Comparison of ENCODE assay signal across 19 cellular contexts in genomic region chr12:108811411-108812185, GRCh38. TPM values are rescaled to one million over a fixed set of nuclear protein-coding genes. Genes with fewer than 3 reads are reported as not detected.
DNase-seq lines count a peak whose midpoint lies in the region; ATAC-seq and TF ChIP-seq lines count a peak whose summit lies in the region.
"Had no signal": no experiment of that assay in that cellular context is flagged by ENCODE, and none has a peak within 500 bp of the region (broad histone marks: within the 10 kb centered on the region; RNA-seq: fewer than 3 reads in every experiment).

No MANE protein-coding gene starts in this region.

- peak in 2 of 4 donors; percentile 2 to 16 for ATAC-seq in heart left ventricle
- ATAC-seq in left ventricle myocardium superior = no peak
- ATAC-seq in stimulated activated memory B cell treated with anti-CD40 and anti-IgM and Interleukin-4, amounts not matched to agents 10 μg/mL and 1 μg/mL and 100 μg/mL, for 72 hours = no peak
- no peak for ATAC-seq in GM19397 (IDR thresholded peaks at IDR 0.05; ENCODE audit: unreplicated experiment)
- ATAC-seq in activated CD8-positive, alpha-beta T cell treated with anti-CD3 and anti-CD28 coated beads, Interleukin-2, amount 10 ng/mL, durations not matched to agents 7 days and 5 days = no peak
- ATAC-seq: left colon; stimulated activated naive B cell treated with anti-CD40 and anti-IgM and Interleukin-4, amounts not matched to agents 10 μg/mL and 1 μg/mL and 100 μg/mL, for 72 hours had no signal

- POLR2A ChIA-PET in activated CD8-positive, alpha-beta T cell treated with anti-CD3 and anti-CD28 coated beads, Interleukin-2, amount 10 ng/mL, durations not matched to agents 7 days and 5 days (lab: Charles Lee) = no interaction called here

- DNase-seq in heart left ventricle (no peak), left ventricle myocardium superior (no peak), coronary artery (ENCODE audit: low spot score) (no peak), nephron progenitor cell (no peak), mesothelial cell of epicardium (ENCODE audit: low spot score in 2 of 2, unreplicated experiment in 2 of 2) (no peak)
- no peak for DNase-seq in activated CD8-positive, alpha-beta T cell treated with anti-CD3 and anti-CD28 coated beads, Interleukin-2, amount 10 ng/mL, durations not matched to agents 7 days and 5 days
- DNase-seq: activated CD4-positive, alpha-beta T cell treated with anti-CD3 and anti-CD28 coated beads, Interleukin-2, amount 50 U/mL, for 48 hours; activated naive CD4-positive, alpha-beta T cell treated with anti-CD3 and anti-CD28 coated beads, Interleukin-2, amount 10 ng/mL, durations not matched to agents 7 days and 5 days; activated T-cell treated with anti-CD3 and anti-CD28 coated beads, Interleukin-2, amount 50 U/mL, for 1 hour; C1 segment of cervical spinal cord; foreskin melanocyte; left colon; NCI-H146; stimulated activated naive B cell treated with anti-CD40 and anti-IgM and Interleukin-4, amounts not matched to agents 10 μg/mL and 1 μg/mL and 100 μg/mL, for 72 hours; trophoblast cell had no signal

- H3K36me3 Mint-ChIP-seq in nephron progenitor cell (ENCODE audit: low read depth) (peaks cover 74% of the 10 kb centered on the region), mesothelial cell of epicardium (peaks cover 37% of the 10 kb centered on the region)
- H3K36me3 Mint-ChIP-seq in stimulated activated memory B cell treated with anti-CD40 and anti-IgM and Interleukin-4, amounts not matched to agents 10 μg/mL and 1 μg/mL and 100 μg/mL, for 72 hours = peaks cover 42% of the 10 kb centered on the region
- peaks cover 24% of the 10 kb centered on the region for H3K36me3 Mint-ChIP-seq in activated CD8-positive, alpha-beta T cell treated with anti-CD3 and anti-CD28 coated beads, Interleukin-2, amount 10 ng/mL, durations not matched to agents 7 days and 5 days (ENCODE audit: low read depth)

- peaks cover 0 to 98% (median 93%) of the 10 kb centered on the region in 9 donors for H3K36me3 ChIP-seq in heart left ventricle

- intact Hi-C loops in heart left ventricle (cut with DNase I) (loop anchor here in 2 of 10 donors (5.0 kb wide), 2 partner anchors 141 to 281 kb away; partner anchors contain the start of gene ALKBH2 (in 1 of the 2)), left ventricle myocardium superior (cut with micrococcal nuclease) (no loop called here)

- no peaks in the 10 kb centered on the region for H3K9me3 Mint-ChIP-seq in nephron progenitor cell
- no peaks in the 10 kb centered on the region for H3K9me3 Mint-ChIP-seq in stimulated activated memory B cell treated with anti-CD40 and anti-IgM and Interleukin-4, amounts not matched to agents 10 μg/mL and 1 μg/mL and 100 μg/mL, for 72 hours
- no peaks in the 10 kb centered on the region for H3K9me3 Mint-ChIP-seq in activated CD8-positive, alpha-beta T cell treated with anti-CD3 and anti-CD28 coated beads, Interleukin-2, amount 10 ng/mL, durations not matched to agents 7 days and 5 days (ENCODE audit: insufficient read depth)
- no peaks in the 10 kb centered on the region for H3K9me3 Mint-ChIP-seq in mesothelial cell of epicardium
- H3K9me3 Mint-ChIP-seq: activated naive CD4-positive, alpha-beta T cell treated with anti-CD3 and anti-CD28 coated beads, Interleukin-2, amount 10 ng/mL, durations not matched to agents 7 days and 5 days; brain; stimulated activated naive B cell treated with anti-CD40 and anti-IgM and Interleukin-4, amounts not matched to agents 10 μg/mL and 1 μg/mL and 100 μg/mL, for 72 hours had no signal

- H3K4me1 Mint-ChIP-seq in nephron progenitor cell = peaks cover 72% of the 10 kb centered on the region
- no peaks in the 10 kb centered on the region for H3K4me1 Mint-ChIP-seq in stimulated activated memory B cell treated with anti-CD40 and anti-IgM and Interleukin-4, amounts not matched to agents 10 μg/mL and 1 μg/mL and 100 μg/mL, for 72 hours
- peaks cover 6% of the 10 kb centered on the region for H3K4me1 Mint-ChIP-seq in activated CD8-positive, alpha-beta T cell treated with anti-CD3 and anti-CD28 coated beads, Interleukin-2, amount 10 ng/mL, durations not matched to agents 7 days and 5 days (ENCODE audit: low read depth)
- H3K4me1 Mint-ChIP-seq in mesothelial cell of epicardium = peaks cover 2% of the 10 kb centered on the region
- H3K4me1 Mint-ChIP-seq: activated naive CD4-positive, alpha-beta T cell treated with anti-CD3 and anti-CD28 coated beads, Interleukin-2, amount 10 ng/mL, durations not matched to agents 7 days and 5 days had no signal

- H3K9me3 ChIP-seq in heart left ventricle = no peaks in the 10 kb centered on the region
- H3K9me3 ChIP-seq: prostate gland had no signal

- no peak overlapping the region for H3K4me3 ChIP-seq in heart left ventricle
- H3K4me3 ChIP-seq in coronary artery = peak overlapping the region; percentile 15
- H3K4me3 ChIP-seq: prostate gland had no signal

- TF ChIP-seq CTCF in heart left ventricle (IDR thresholded peaks at IDR 0.05) (no peak), coronary artery (IDR thresholded peaks at IDR 0.05) (no peak), nephron progenitor cell (IDR thresholded peaks at IDR 0.05) (no peak), mesothelial cell of epicardium (IDR thresholded peaks at IDR 0.05; ENCODE audit: unreplicated experiment) (no peak)

- H3K4me1 ChIP-seq in heart left ventricle = peaks cover 0 to 62% (median 40%) of the 10 kb centered on the region in 12 donors
- H3K4me1 ChIP-seq: prostate gland had no signal

- CTCF ChIA-PET in activated CD8-positive, alpha-beta T cell treated with anti-CD3 and anti-CD28 coated beads, Interleukin-2, amount 10 ng/mL, durations not matched to agents 7 days and 5 days (lab: Charles Lee) = interaction anchor here (1.3 kb wide), 1 partner anchor 193 kb away, joined by 4 read pairs; no protein-coding TSS in a partner anchor

- peaks cover 8% of the 10 kb centered on the region for H3K27me3 Mint-ChIP-seq in nephron progenitor cell (ENCODE audit: low read depth, poor library complexity)
- no peaks in the 10 kb centered on the region for H3K27me3 Mint-ChIP-seq in stimulated activated memory B cell treated with anti-CD40 and anti-IgM and Interleukin-4, amounts not matched to agents 10 μg/mL and 1 μg/mL and 100 μg/mL, for 72 hours
- H3K27me3 Mint-ChIP-seq in activated CD8-positive, alpha-beta T cell treated with anti-CD3 and anti-CD28 coated beads, Interleukin-2, amount 10 ng/mL, durations not matched to agents 7 days and 5 days (ENCODE audit: low read depth) = no peaks in the 10 kb centered on the region
- no peaks in the 10 kb centered on the region for H3K27me3 Mint-ChIP-seq in mesothelial cell of epicardium (ENCODE audit: low read depth)
- H3K27me3 Mint-ChIP-seq: activated naive CD4-positive, alpha-beta T cell treated with anti-CD3 and anti-CD28 coated beads, Interleukin-2, amount 10 ng/mL, durations not matched to agents 7 days and 5 days; brain; stimulated activated naive B cell treated with anti-CD40 and anti-IgM and Interleukin-4, amounts not matched to agents 10 μg/mL and 1 μg/mL and 100 μg/mL, for 72 hours had no signal

- H3K4me3 Mint-ChIP-seq in nephron progenitor cell (no peak overlapping the region), mesothelial cell of epicardium (no peak overlapping the region)
- H3K4me3 Mint-ChIP-seq in stimulated activated memory B cell treated with anti-CD40 and anti-IgM and Interleukin-4, amounts not matched to agents 10 μg/mL and 1 μg/mL and 100 μg/mL, for 72 hours = no peak overlapping the region
- H3K4me3 Mint-ChIP-seq in activated CD8-positive, alpha-beta T cell treated with anti-CD3 and anti-CD28 coated beads, Interleukin-2, amount 10 ng/mL, durations not matched to agents 7 days and 5 days = no peak overlapping the region
- H3K4me3 Mint-ChIP-seq: activated naive CD4-positive, alpha-beta T cell treated with anti-CD3 and anti-CD28 coated beads, Interleukin-2, amount 10 ng/mL, durations not matched to agents 7 days and 5 days; brain had no signal

- TF ChIP-seq POLR2A in heart left ventricle (IDR thresholded peaks at IDR 0.05) = no peak

- 59 to 69% (median 65%) methylated on average over 23 to 27 of the region's 27 CpGs for WGBS in heart left ventricle, 4 donors

- H3K27ac Mint-ChIP-seq in nephron progenitor cell = peak overlapping the region; percentile 72
- peak overlapping the region; percentile 53 for H3K27ac Mint-ChIP-seq in stimulated activated memory B cell treated with anti-CD40 and anti-IgM and Interleukin-4, amounts not matched to agents 10 μg/mL and 1 μg/mL and 100 μg/mL, for 72 hours
- no peak overlapping the region for H3K27ac Mint-ChIP-seq in activated CD8-positive, alpha-beta T cell treated with anti-CD3 and anti-CD28 coated beads, Interleukin-2, amount 10 ng/mL, durations not matched to agents 7 days and 5 days
- H3K27ac Mint-ChIP-seq in mesothelial cell of epicardium = no peak overlapping the region
- H3K27ac Mint-ChIP-seq: activated naive CD4-positive, alpha-beta T cell treated with anti-CD3 and anti-CD28 coated beads, Interleukin-2, amount 10 ng/mL, durations not matched to agents 7 days and 5 days; stimulated activated naive B cell treated with anti-CD40 and anti-IgM and Interleukin-4, amounts not matched to agents 10 μg/mL and 1 μg/mL and 100 μg/mL, for 72 hours had no signal

- H3K27me3 ChIP-seq in heart left ventricle = no peaks in the 10 kb centered on the region

- H3K27ac ChIP-seq in heart left ventricle = peak overlapping the region in 8 of 12 donors; percentile 8 to 54 (median 30)
- peak overlapping the region; percentile 3 to 79 for H3K27ac ChIP-seq in coronary artery
- H3K27ac ChIP-seq: prostate gland had no signal

RNA-seq across cellular contexts. Expression of gene SSH1, which starts 45.8 kb away (rescaled TPM):
- 10 to 100 TPM; 20.2 to 45.8 (median 34.3) TPM for total RNA-seq in heart left ventricle
- 10 to 100 TPM in 1 of 2 donors, 1 to 10 TPM in 1; 7.8 to 15.2 TPM for polyA plus RNA-seq in heart left ventricle
- total RNA-seq in left ventricle myocardium superior = 31.2 TPM
- total RNA-seq in activated CD8-positive, alpha-beta T cell treated with anti-CD3 and anti-CD28 coated beads, Interleukin-2, amount 10 ng/mL, durations not matched to agents 7 days and 5 days = 10 to 100 TPM; 27.5 to 29.8 TPM
- total RNA-seq in mesothelial cell of epicardium = 36.1 to 38.4 TPM (median 37.7 TPM) in 3 replicates

Comparison
In these comparisons a context has a peak if more than half of its experiments do, and no peak if none do; other contexts are left out.
1. H3K27ac Mint-ChIP-seq: peak in nephron progenitor cell (single experiment) and stimulated activated memory B cell treated with anti-CD40 and anti-IgM and Interleukin-4, amounts not matched to agents 10 μg/mL and 1 μg/mL and 100 μg/mL, for 72 hours (single experiment); none in activated CD8-positive, alpha-beta T cell treated with anti-CD3 and anti-CD28 coated beads, Interleukin-2, amount 10 ng/mL, durations not matched to agents 7 days and 5 days (single experiment) and mesothelial cell of epicardium (single experiment).